In the genomic region with DNA sequence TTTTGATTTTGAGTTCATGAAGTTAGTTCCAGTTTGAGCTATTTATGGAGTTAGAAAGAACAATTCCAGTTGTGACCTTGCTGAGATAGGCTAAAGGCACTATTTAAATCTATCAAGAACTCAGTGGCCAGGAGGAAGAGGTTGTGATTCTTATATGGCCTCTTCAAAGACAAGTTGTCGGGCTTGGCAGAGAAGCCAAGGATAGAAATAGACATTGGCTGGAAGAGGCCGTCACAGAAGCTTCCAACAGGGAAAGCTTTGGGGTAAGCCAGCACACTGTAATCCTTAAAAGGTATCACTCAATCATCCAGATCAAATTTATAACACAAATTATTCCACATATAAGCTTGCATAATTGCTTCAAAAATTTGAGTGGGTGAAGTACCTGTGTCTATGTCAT, we compare ENCODE assay signal across 14 cellular contexts.
"Had no signal": no experiment of that assay in that cellular context is flagged by ENCODE, and none has a peak within 500 bp of the region (broad histone marks: within the 10 kb centered on the region; RNA-seq: fewer than 3 reads in every experiment).

No MANE protein-coding gene starts in this region.

- ATAC-seq: activated CD4-positive, CD25-positive, alpha-beta regulatory T cell treated with anti-CD3 and anti-CD28 coated beads, Interleukin-2, amount 50 U/mL, for 24 hours; activated CD8-positive, alpha-beta T cell treated with anti-CD3 and anti-CD28 coated beads, Interleukin-2, amount 10 ng/mL, durations not matched to agents 7 days and 5 days; activated T-helper 17 cell treated with anti-CD3 and anti-CD28 coated beads, Interleukin-2, amount 50 U/mL, for 72 hours; SK-N-SH treated with all-trans-retinoic acid at 6 μM for 48 hours had no signal

- DNase-seq: activated CD4-positive, alpha-beta T cell treated with anti-CD3 and anti-CD28 coated beads, Interleukin-2, amount 50 U/mL, for 1 hour; activated CD8-positive, alpha-beta T cell treated with anti-CD3 and anti-CD28 coated beads, Interleukin-2, amount 10 ng/mL, durations not matched to agents 7 days and 5 days; activated T-cell treated with anti-CD3 and anti-CD28 coated beads, Interleukin-2, amount 50 U/mL, for 1 hour; effector CD4-positive, alpha-beta T cell; foreskin fibroblast; hippocampal formation; kidney glomerular epithelial cell; nucleus accumbens had no signal

- H3K4me1 ChIP-seq: parathyroid adenoma had no signal

- H3K27me3 ChIP-seq: tibial nerve had no signal

- H3K9me3 ChIP-seq: tibial nerve had no signal

- H3K4me3 ChIP-seq: tibial nerve had no signal

- H3K27ac ChIP-seq: parathyroid adenoma, tibial nerve, VCaP had no signal
